In the genomic region with DNA sequence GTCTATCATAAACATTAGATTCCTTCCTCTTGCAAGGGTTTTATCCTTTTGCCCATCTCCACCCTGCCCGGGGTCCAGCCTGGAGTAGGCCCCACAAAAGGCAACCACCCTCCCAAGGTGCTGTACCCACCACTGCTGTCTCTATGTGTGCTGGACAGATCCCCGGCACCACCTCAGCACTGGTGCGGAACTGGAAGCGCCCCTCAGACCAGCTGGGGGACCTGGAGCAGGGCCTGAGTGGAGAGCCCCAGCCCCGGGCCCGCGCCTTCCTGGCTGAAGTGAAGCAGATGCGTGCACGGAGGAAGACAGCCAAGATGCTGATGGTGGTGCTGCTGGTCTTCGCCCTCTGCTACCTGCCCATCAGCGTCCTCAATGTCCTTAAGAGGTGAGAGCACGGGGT, we compare ENCODE assay signal across 1 cellular context.
TF ChIP-seq lines count a peak whose summit lies in the region.

No MANE protein-coding gene starts in this region.

TF ChIP-seq in GM12878, 131 proteins besides CTCF, POLR2A, EP300 and RAD21:
- TF ChIP-seq, protein P1, sequence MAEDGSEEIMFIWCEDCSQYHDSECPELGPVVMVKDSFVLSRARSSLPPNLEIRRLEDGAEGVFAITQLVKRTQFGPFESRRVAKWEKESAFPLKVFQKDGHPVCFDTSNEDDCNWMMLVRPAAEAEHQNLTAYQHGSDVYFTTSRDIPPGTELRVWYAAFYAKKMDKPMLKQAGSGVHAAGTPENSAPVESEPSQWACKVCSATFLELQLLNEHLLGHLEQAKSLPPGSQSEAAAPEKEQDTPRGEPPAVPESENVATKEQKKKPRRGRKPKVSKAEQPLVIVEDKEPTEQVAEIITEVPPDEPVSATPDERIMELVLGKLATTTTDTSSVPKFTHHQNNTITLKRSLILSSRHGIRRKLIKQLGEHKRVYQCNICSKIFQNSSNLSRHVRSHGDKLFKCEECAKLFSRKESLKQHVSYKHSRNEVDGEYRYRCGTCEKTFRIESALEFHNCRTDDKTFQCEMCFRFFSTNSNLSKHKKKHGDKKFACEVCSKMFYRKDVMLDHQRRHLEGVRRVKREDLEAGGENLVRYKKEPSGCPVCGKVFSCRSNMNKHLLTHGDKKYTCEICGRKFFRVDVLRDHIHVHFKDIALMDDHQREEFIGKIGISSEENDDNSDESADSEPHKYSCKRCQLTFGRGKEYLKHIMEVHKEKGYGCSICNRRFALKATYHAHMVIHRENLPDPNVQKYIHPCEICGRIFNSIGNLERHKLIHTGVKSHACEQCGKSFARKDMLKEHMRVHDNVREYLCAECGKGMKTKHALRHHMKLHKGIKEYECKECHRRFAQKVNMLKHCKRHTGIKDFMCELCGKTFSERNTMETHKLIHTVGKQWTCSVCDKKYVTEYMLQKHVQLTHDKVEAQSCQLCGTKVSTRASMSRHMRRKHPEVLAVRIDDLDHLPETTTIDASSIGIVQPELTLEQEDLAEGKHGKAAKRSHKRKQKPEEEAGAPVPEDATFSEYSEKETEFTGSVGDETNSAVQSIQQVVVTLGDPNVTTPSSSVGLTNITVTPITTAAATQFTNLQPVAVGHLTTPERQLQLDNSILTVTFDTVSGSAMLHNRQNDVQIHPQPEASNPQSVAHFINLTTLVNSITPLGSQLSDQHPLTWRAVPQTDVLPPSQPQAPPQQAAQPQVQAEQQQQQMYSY (CRISPR knock-in tag; IDR thresholded peaks at IDR 0.05), result no peak
- TF ChIP-seq, protein P2, sequence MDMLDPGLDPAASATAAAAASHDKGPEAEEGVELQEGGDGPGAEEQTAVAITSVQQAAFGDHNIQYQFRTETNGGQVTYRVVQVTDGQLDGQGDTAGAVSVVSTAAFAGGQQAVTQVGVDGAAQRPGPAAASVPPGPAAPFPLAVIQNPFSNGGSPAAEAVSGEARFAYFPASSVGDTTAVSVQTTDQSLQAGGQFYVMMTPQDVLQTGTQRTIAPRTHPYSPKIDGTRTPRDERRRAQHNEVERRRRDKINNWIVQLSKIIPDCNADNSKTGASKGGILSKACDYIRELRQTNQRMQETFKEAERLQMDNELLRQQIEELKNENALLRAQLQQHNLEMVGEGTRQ (IDR thresholded peaks at IDR 0.05; ENCODE audit: borderline replicate concordance, low read depth, low read length), result no peak
- TF ChIP-seq, protein P3, sequence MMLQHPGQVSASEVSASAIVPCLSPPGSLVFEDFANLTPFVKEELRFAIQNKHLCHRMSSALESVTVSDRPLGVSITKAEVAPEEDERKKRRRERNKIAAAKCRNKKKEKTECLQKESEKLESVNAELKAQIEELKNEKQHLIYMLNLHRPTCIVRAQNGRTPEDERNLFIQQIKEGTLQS (IDR thresholded peaks at IDR 0.05; ENCODE audit: borderline replicate concordance, extremely low read depth, low read depth, low read length), result no peak
- TF ChIP-seq NBN (IDR thresholded peaks at IDR 0.05) (no peak), BCL11A (IDR thresholded peaks at IDR 0.05; ENCODE audit: low read depth, low read length) (no peak)
